10 cellular contexts compared by ENCODE assay signal in the genomic region with DNA sequence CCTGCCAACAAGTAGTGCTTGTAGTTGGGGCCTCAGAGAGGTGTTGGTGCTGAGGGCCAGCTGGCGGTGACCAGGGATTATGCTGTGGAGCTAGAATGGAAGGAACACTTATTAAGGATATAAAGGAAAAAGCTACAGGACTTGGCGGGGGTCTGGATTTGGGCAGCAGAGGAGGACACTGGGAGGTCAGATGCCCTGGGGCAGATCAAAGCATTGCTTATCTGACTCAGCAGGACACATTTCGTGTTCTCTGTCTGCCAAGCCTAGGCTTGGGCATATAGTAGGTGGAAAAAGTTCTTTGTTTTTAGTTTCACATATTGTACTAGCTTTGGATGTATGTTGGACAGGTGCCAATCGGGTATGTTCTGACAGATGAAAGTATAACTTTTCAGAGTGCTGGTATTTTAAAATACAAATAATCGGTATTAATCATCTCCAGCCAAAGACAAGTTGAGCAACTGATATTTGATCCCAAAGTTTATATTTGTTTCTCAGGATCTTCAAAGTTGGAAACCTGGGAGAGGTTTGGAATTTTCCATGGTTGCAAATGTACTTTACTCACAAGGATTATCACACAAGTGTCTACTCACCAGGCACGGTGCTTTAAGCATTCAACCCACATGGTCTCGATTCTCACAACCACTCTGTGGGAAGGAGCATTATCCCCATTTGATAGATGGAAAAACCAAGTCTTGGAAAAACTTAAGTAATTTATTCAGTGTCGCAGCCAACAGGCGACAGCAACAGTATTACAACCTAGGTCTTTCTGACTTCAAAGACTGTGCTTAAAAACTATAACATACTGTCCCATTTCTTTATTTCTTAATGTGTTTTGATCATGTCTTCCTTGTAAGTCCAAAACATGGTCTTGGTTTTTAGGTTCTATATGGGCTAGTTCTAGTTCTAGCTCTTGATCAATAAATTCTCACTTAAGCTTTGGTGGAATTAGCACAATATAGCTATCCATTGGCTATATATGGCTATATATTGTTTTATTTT.
DNase-seq lines count a peak whose midpoint lies in the region; ATAC-seq and TF ChIP-seq lines count a peak whose summit lies in the region.
"Had no signal": no experiment of that assay in that cellular context is flagged by ENCODE, and none has a peak within 500 bp of the region (broad histone marks: within the 10 kb centered on the region; RNA-seq: fewer than 3 reads in every experiment).

No MANE protein-coding gene starts in this region.

- peaks cover 22% of the 10 kb centered on the region for H3K79me2 ChIP-seq in hepatocyte

- H3K4me3 ChIP-seq in hepatocyte, result no peak overlapping the region
- no peak overlapping the region for H3K4me3 ChIP-seq in transverse colon
- no peak overlapping the region for H3K4me3 ChIP-seq in prostate gland
- no peak overlapping the region for H3K4me3 ChIP-seq in thyroid gland (replicated peaks in 1 of 3)

- TF ChIP-seq POLR2A in transverse colon (IDR thresholded peaks at IDR 0.05) (no peak), prostate gland (IDR thresholded peaks at IDR 0.05) (no peak), thyroid gland (IDR thresholded peaks at IDR 0.05) (no peak)

- no peaks in the 10 kb centered on the region for H3K36me3 ChIP-seq in hepatocyte (replicated peaks; ENCODE audit: insufficient read depth, low read depth)
- H3K36me3 ChIP-seq in transverse colon, result no peaks in the 10 kb centered on the region
- H3K36me3 ChIP-seq in prostate gland, result no peaks in the 10 kb centered on the region
- no peaks in the 10 kb centered on the region for H3K36me3 ChIP-seq in thyroid gland
- H3K36me3 ChIP-seq: brain microvascular endothelial cell had no signal

- intact Hi-C loops in activated T-helper 1 cell treated with anti-CD3 and anti-CD28 coated beads, Interleukin-12 subunit alpha, Interleukin-12 subunit beta, Interleukin-2, Interleukin-4 antibody, amounts not matched to agents 30 ng/mL and 10 ng/mL and 1 ng/mL, durations not matched to agents 14 hours and 24 hours and 36 hours (cut with micrococcal nuclease), result loop anchor here (1.0 kb wide), 3 partner anchors 49 to 75 kb away; no protein-coding TSS in a partner anchor
- intact Hi-C loops in transverse colon (cut with DNase I; ENCODE audit: low total_unique reads), result no loop called here
- intact Hi-C loops in prostate gland (cut with DNase I), result no loop called here
- intact Hi-C loops in thyroid gland (cut with DNase I), result no loop called here

- in situ Hi-C loops in transverse colon (cut with MboI; ENCODE audit: low pct_ligation_motif_present in 1 of 4, low pct_unique_long_range_greater_than_20kb in 1 of 4, low sequenced_read_pairs in 3 of 4), result no loop called here

- peaks cover 20% of the 10 kb centered on the region for H3K4me1 ChIP-seq in hepatocyte (ENCODE audit: insufficient read depth)
- H3K4me1 ChIP-seq in transverse colon, result peaks cover 5 to 57% (median 26%) of the 10 kb centered on the region in 4 donors
- H3K4me1 ChIP-seq in prostate gland (replicated peaks), result peaks cover 4% of the 10 kb centered on the region
- H3K4me1 ChIP-seq in thyroid gland, result peaks cover 0 to 3% of the 10 kb centered on the region in 2 donors

- WGBS in hepatocyte (ENCODE audit: low lambda C conversion rate, missing lambda C conversion rate), result 77% methylated on average over 9 of the region's 9 CpGs
- WGBS in transverse colon (ENCODE audit: low coverage in 1 of 2), 2 donors, result 83% methylated on average over 8 to 9 of the region's 9 CpGs
- WGBS in prostate gland, result 67% methylated on average over 9 of the region's 9 CpGs
- 88 to 90% methylated on average over 9 of the region's 9 CpGs for WGBS in thyroid gland, 2 donors

- H3K4me3 Mint-ChIP-seq in activated T-helper 1 cell treated with anti-CD3 and anti-CD28 coated beads, Interleukin-12 subunit alpha, Interleukin-12 subunit beta, Interleukin-2, Interleukin-4 antibody, amounts not matched to agents 30 ng/mL and 10 ng/mL and 1 ng/mL, durations not matched to agents 14 hours and 24 hours and 36 hours, result no peak overlapping the region

- no peaks in the 10 kb centered on the region for H4K20me1 ChIP-seq in hepatocyte (ENCODE audit: insufficient read depth, poor library complexity, severe bottlenecking)

- no peaks in the 10 kb centered on the region for H3K27me3 Mint-ChIP-seq in activated T-helper 1 cell treated with anti-CD3 and anti-CD28 coated beads, Interleukin-12 subunit alpha, Interleukin-12 subunit beta, Interleukin-2, Interleukin-4 antibody, amounts not matched to agents 30 ng/mL and 10 ng/mL and 1 ng/mL, durations not matched to agents 14 hours and 24 hours and 36 hours (ENCODE audit: insufficient read depth)

- H3K9me3 ChIP-seq in hepatocyte (ENCODE audit: low read depth) (no peaks in the 10 kb centered on the region), transverse colon (no peaks in the 10 kb centered on the region), prostate gland (no peaks in the 10 kb centered on the region), thyroid gland (no peaks in the 10 kb centered on the region)

- no peaks in the 10 kb centered on the region for H3K9me2 ChIP-seq in hepatocyte (replicated peaks; ENCODE audit: insufficient read depth)

- H2AFZ ChIP-seq in hepatocyte, result no peak overlapping the region

- H3K9me3 Mint-ChIP-seq in activated T-helper 1 cell treated with anti-CD3 and anti-CD28 coated beads, Interleukin-12 subunit alpha, Interleukin-12 subunit beta, Interleukin-2, Interleukin-4 antibody, amounts not matched to agents 30 ng/mL and 10 ng/mL and 1 ng/mL, durations not matched to agents 14 hours and 24 hours and 36 hours, result peaks cover 8% of the 10 kb centered on the region

- ATAC-seq in HG02970 (IDR thresholded peaks at IDR 0.05; ENCODE audit: low FRiP score, unreplicated experiment), result no peak

- H3K4me2 ChIP-seq in hepatocyte, result no peak overlapping the region

- TF ChIP-seq CTCF in hepatocyte (IDR thresholded peaks at IDR 0.05; ENCODE audit: poor library complexity), result no peak
- TF ChIP-seq CTCF in transverse colon (IDR thresholded peaks at IDR 0.05), result no peak
- no peak for TF ChIP-seq CTCF in prostate gland (IDR thresholded peaks at IDR 0.05)
- TF ChIP-seq CTCF in thyroid gland (IDR thresholded peaks at IDR 0.05), result no peak

- H3K36me3 Mint-ChIP-seq in activated T-helper 1 cell treated with anti-CD3 and anti-CD28 coated beads, Interleukin-12 subunit alpha, Interleukin-12 subunit beta, Interleukin-2, Interleukin-4 antibody, amounts not matched to agents 30 ng/mL and 10 ng/mL and 1 ng/mL, durations not matched to agents 14 hours and 24 hours and 36 hours (ENCODE audit: low read depth), result peaks cover 30% of the 10 kb centered on the region

- peak overlapping the region; percentile 82 for H3K27ac Mint-ChIP-seq in activated T-helper 1 cell treated with anti-CD3 and anti-CD28 coated beads, Interleukin-12 subunit alpha, Interleukin-12 subunit beta, Interleukin-2, Interleukin-4 antibody, amounts not matched to agents 30 ng/mL and 10 ng/mL and 1 ng/mL, durations not matched to agents 14 hours and 24 hours and 36 hours

- H3K27me3 ChIP-seq in hepatocyte, result no peaks in the 10 kb centered on the region
- no peaks in the 10 kb centered on the region for H3K27me3 ChIP-seq in transverse colon
- no peaks in the 10 kb centered on the region for H3K27me3 ChIP-seq in prostate gland (replicated peaks; ENCODE audit: insufficient read depth)
- no peaks in the 10 kb centered on the region for H3K27me3 ChIP-seq in thyroid gland
- H3K27me3 ChIP-seq: brain microvascular endothelial cell had no signal

- peaks cover 79% of the 10 kb centered on the region for H3K4me1 Mint-ChIP-seq in activated T-helper 1 cell treated with anti-CD3 and anti-CD28 coated beads, Interleukin-12 subunit alpha, Interleukin-12 subunit beta, Interleukin-2, Interleukin-4 antibody, amounts not matched to agents 30 ng/mL and 10 ng/mL and 1 ng/mL, durations not matched to agents 14 hours and 24 hours and 36 hours (ENCODE audit: low read depth)

- peak overlapping the region; percentile 42 for H3K27ac ChIP-seq in hepatocyte
- H3K27ac ChIP-seq in transverse colon, result peak overlapping the region; percentile 46 to 56 (median 55)
- peak overlapping the region in 1 of 2 donors; percentile 38 for H3K27ac ChIP-seq in prostate gland
- H3K27ac ChIP-seq in thyroid gland, result no peak overlapping the region
- H3K27ac ChIP-seq: brain microvascular endothelial cell had no signal

- DNase-seq in activated naive CD4-positive, alpha-beta T cell treated with Interleukin-2 at 50 U/mL for 16 hours, result peak; percentile 19
- DNase-seq in activated naive CD4-positive, alpha-beta T cell (lab: John Stamatoyannopoulos, UW), result no peak
- DNase-seq in activated T-helper 1 cell treated with anti-CD3 and anti-CD28 coated beads, Interleukin-12 subunit alpha, Interleukin-12 subunit beta, Interleukin-2, Interleukin-4 antibody, amounts not matched to agents 30 ng/mL and 10 ng/mL and 1 ng/mL, durations not matched to agents 14 hours and 24 hours and 36 hours (ENCODE audit: low spot score), result no peak
- DNase-seq in hepatocyte (ENCODE audit: low spot score) (no peak), transverse colon (no peak), prostate gland (ENCODE audit: low spot score) (no peak), thyroid gland (no peak)
- DNase-seq: brain microvascular endothelial cell, NCI-H2081 had no signal

- TF ChIP-seq EP300 in transverse colon (IDR thresholded peaks at IDR 0.05; ENCODE audit: low read depth), result no peak

Comparison
In these comparisons a context has a peak if more than half of its experiments do, and no peak if none do; other contexts are left out.
1. H3K27ac ChIP-seq: peak in hepatocyte (single experiment) and transverse colon (4 of 4); none in thyroid gland (0 of 3).